ENCODE assay signal across 13 cellular contexts in genomic region chr5:1509346-1510085, GRCh38. TPM values are rescaled to one million over a fixed set of nuclear protein-coding genes. Genes with fewer than 3 reads are reported as not detected.
DNase-seq lines count a peak whose midpoint lies in the region; ATAC-seq and TF ChIP-seq lines count a peak whose summit lies in the region.
"Had no signal": no experiment of that assay in that cellular context is flagged by ENCODE, and none has a peak within 500 bp of the region (broad histone marks: within the 10 kb centered on the region; RNA-seq: fewer than 3 reads in every experiment).

No MANE protein-coding gene starts in this region.

- DNase-seq in activated CD8-positive, alpha-beta memory T cell treated with anti-CD3 and anti-CD28 coated beads for 24 hours, result peak; percentile 37
- no peak for DNase-seq in activated CD8-positive, alpha-beta memory T cell treated with anti-CD3 and anti-CD28 coated beads, Interleukin-2, amount 50 U/mL, for 48 hours
- DNase-seq in WTC11 (ENCODE audit: low spot score), result peak; percentile 10
- peak in 1 of 3 donors; percentile 0 for DNase-seq in immature natural killer cell
- peak; percentile 40 for DNase-seq in sciatic nerve (ENCODE audit: low spot score)
- no peak for DNase-seq in HEK293T (ENCODE audit: extremely low spot score)
- no peak for DNase-seq in DMS114 treated with DMSO at 0.1 percent for 48 hours (lab: John Stamatoyannopoulos, UW; ENCODE audit: unreplicated experiment)
- no peak for DNase-seq in COLO668 (lab: John Stamatoyannopoulos, UW; ENCODE audit: unreplicated experiment)
- DNase-seq: Karpas-422, NCI-H1694 treated with DMSO at 0.1 percent for 48 hours, NCI-H524, OCI-M1 had no signal

- H3K4me3 Mint-ChIP-seq in WTC11 (no peak overlapping the region), immature natural killer cell (peak overlapping the region; percentile 12 to 72 (median 31))
- H3K4me3 Mint-ChIP-seq: CD4-positive, alpha-beta T cell had no signal

- POLR2A ChIA-PET in WTC11 (lab: Charles Lee), result interaction anchor here (0.7 kb wide), 1 partner anchor 46 kb away, joined by 3 read pairs; no protein-coding TSS in a partner anchor
- POLR2A ChIA-PET in HEK293T (lab: Yijun Ruan, JAX), result no interaction called here

- H3K27ac Mint-ChIP-seq in WTC11 (peak overlapping the region; percentile 93), immature natural killer cell (peak overlapping the region; percentile 83 to 94 (median 88))
- H3K27ac Mint-ChIP-seq: CD4-positive, alpha-beta T cell had no signal

- TF ChIP-seq CTCF in WTC11 (IDR thresholded peaks at IDR 0.05), result no peak

- ATAC-seq in WTC11, result no peak
- ATAC-seq in sciatic nerve, result no peak

- intact Hi-C loops in sciatic nerve (cut with DNase I), result no loop called here

- H3K4me1 Mint-ChIP-seq in WTC11 (peaks cover 78% of the 10 kb centered on the region), immature natural killer cell (peaks cover 91 to 92% of the 10 kb centered on the region in 2 donors)

- H3K36me3 Mint-ChIP-seq in WTC11 (peaks cover 15% of the 10 kb centered on the region), immature natural killer cell (peaks cover 9 to 29% (median 14%) of the 10 kb centered on the region in 3 donors)

- H3K9me3 Mint-ChIP-seq in WTC11 (no peaks in the 10 kb centered on the region), immature natural killer cell (no peaks in the 10 kb centered on the region)
- H3K9me3 Mint-ChIP-seq: CD4-positive, alpha-beta T cell had no signal

- CTCF ChIA-PET in WTC11 (lab: Charles Lee), result no interaction called here
- CTCF ChIA-PET in HEK293T (lab: Yijun Ruan, JAX), result no interaction called here

- no peaks in the 10 kb centered on the region for H3K27me3 Mint-ChIP-seq in WTC11 (ENCODE audit: low read depth)
- peaks cover 16 to 49% (median 32%) of the 10 kb centered on the region in 3 donors for H3K27me3 Mint-ChIP-seq in immature natural killer cell (ENCODE audit: low read depth in 3 of 3)
- H3K27me3 Mint-ChIP-seq: CD4-positive, alpha-beta T cell had no signal

TF ChIP-seq in WTC11, 78 proteins besides CTCF, POLR2A, EP300 and RAD21:
- TF ChIP-seq MXD4 (CRISPR knock-in tag; IDR thresholded peaks at IDR 0.05; ENCODE audit: borderline replicate concordance) (no peak), ARID4B (CRISPR knock-in tag; IDR thresholded peaks at IDR 0.05; ENCODE audit: borderline replicate concordance) (no peak), GABPB1 (CRISPR knock-in tag; IDR thresholded peaks at IDR 0.05) (no peak)

TF ChIP-seq in HEK293T, 16 proteins besides CTCF, POLR2A, EP300 and RAD21:
- TF ChIP-seq ELF4 (IDR thresholded peaks at IDR 0.05) (no peak), SP1 (IDR thresholded peaks at IDR 0.05) (no peak), ARNT (IDR thresholded peaks at IDR 0.05) (no peak), HDGF (IDR thresholded peaks at IDR 0.05; ENCODE audit: borderline replicate concordance) (no peak), BHLHE40 (IDR thresholded peaks at IDR 0.05; ENCODE audit: borderline replicate concordance) (no peak), SUZ12 (IDR thresholded peaks at IDR 0.05) (no peak), PKNOX1 (IDR thresholded peaks at IDR 0.05) (no peak), CTBP1 (IDR thresholded peaks at IDR 0.05; ENCODE audit: borderline replicate concordance) (no peak), FOXA1 (IDR thresholded peaks at IDR 0.05) (no peak), NFRKB (IDR thresholded peaks at IDR 0.05) (no peak), FOXK2 (IDR thresholded peaks at IDR 0.05) (no peak), FOXM1 (IDR thresholded peaks at IDR 0.05; ENCODE audit: borderline replicate concordance) (no peak), TARDBP (IDR thresholded peaks at IDR 0.05) (no peak), L3MBTL2 (conservative IDR thresholded peaks at IDR 0.05) (no peak), LEF1 (IDR thresholded peaks at IDR 0.05; ENCODE audit: borderline replicate concordance) (no peak), ZNF384 (IDR thresholded peaks at IDR 0.05) (no peak)

RNA-seq across cellular contexts. Expression of gene LPCAT1, which starts 14.2 kb away (rescaled TPM):
- 206 to 215 TPM (median 210 TPM) in 3 replicates for total RNA-seq in WTC11 (2021)
- 100 to 1,000 TPM; 107 to 255 (median 144) TPM for polyA plus RNA-seq in immature natural killer cell
- 44.4 TPM for total RNA-seq in sciatic nerve

Comparison
In these comparisons a context has a peak if more than half of its experiments do, and no peak if none do; other contexts are left out.
1. DNase-seq: peak in activated CD8-positive, alpha-beta memory T cell treated with anti-CD3 and anti-CD28 coated beads for 24 hours (single experiment), WTC11 (single experiment) and sciatic nerve (single experiment); none in activated CD8-positive, alpha-beta memory T cell treated with anti-CD3 and anti-CD28 coated beads, Interleukin-2, amount 50 U/mL, for 48 hours (single experiment), HEK293T (single experiment), DMS114 treated with DMSO at 0.1 percent for 48 hours (single experiment) and COLO668 (single experiment).